1 cellular context compared by ENCODE assay signal in genomic region chr11:121891134-121891533, GRCh38.
TF ChIP-seq lines count a peak whose summit lies in the region.

No MANE protein-coding gene starts in this region.

TF ChIP-seq in HepG2, 621 proteins besides CTCF, POLR2A, EP300 and RAD21:
- TF ChIP-seq FUBP1 (CRISPR knock-in tag; IDR thresholded peaks at IDR 0.05; ENCODE audit: borderline replicate concordance) (no peak), NPAS2 (CRISPR knock-in tag; IDR thresholded peaks at IDR 0.05; ENCODE audit: borderline replicate concordance) (no peak)
